Comparison of ENCODE assay signal across 18 cellular contexts in the genomic region with DNA sequence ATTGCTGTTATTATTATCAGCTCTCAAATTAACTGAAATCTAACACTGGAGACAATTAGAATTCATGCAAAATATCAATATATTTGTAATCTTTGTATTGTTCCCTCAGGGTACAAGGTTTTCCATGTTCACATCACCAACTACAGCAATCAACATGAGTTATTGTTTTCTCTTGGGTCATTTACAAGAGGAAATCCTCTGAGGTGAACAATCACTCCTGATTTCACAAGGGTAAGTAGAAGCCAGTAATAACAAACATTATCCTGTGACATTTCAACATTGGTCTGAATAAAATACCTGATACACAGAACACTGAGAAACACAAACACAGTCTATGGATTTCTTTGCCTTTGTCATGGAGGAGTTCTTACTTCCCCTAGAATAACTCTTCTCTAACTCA.
A peak's percentile ranks its signal among the peaks of the same experiment; 100 is the strongest.
DNase-seq lines count a peak whose midpoint lies in the region; ATAC-seq and TF ChIP-seq lines count a peak whose summit lies in the region.
"Had no signal": no experiment of that assay in that cellular context is flagged by ENCODE, and none has a peak within 500 bp of the region (broad histone marks: within the 10 kb centered on the region; RNA-seq: fewer than 3 reads in every experiment).

No MANE protein-coding gene starts in this region.

- H3K4me2 ChIP-seq in fibroblast of lung (ENCODE audit: extremely low read depth, insufficient read depth, low read length) = no peak overlapping the region

- no peak overlapping the region for H3K9ac ChIP-seq in fibroblast of lung (ENCODE audit: insufficient read depth, low read length)
- H3K9ac ChIP-seq: parathyroid adenoma had no signal

- no peaks in the 10 kb centered on the region for H4K20me1 ChIP-seq in fibroblast of lung (ENCODE audit: control insufficient read depth, extremely low read depth, insufficient read depth, low read length)

- TF ChIP-seq CTCF in RWPE2 (IDR thresholded peaks at IDR 0.05; ENCODE audit: poor library complexity, severe bottlenecking) (no peak), fibroblast of lung (conservative IDR thresholded peaks at IDR 0.05 in 1 of 2, IDR thresholded peaks at IDR 0.05 in 1 of 2; ENCODE audit: low read depth in 1 of 2, low read length in 2 of 2) (no peak), GM20000 (IDR thresholded peaks at IDR 0.05; ENCODE audit: extremely low read depth, missing control alignments) (no peak)

- DNase-seq in DMS53 (lab: John Stamatoyannopoulos, UW) (peak; percentile 3), DMS53 treated with DMSO at 0.1 percent for 48 hours (lab: John Stamatoyannopoulos, UW; ENCODE audit: unreplicated experiment) (no peak), RWPE2 (ENCODE audit: low spot score) (no peak), fibroblast of lung (ENCODE audit: low read depth in 2 of 2) (peak; percentile 52 to 59), skeletal muscle cell (ENCODE audit: low read depth) (peak; percentile 80), posterior cingulate gyrus (no peak), GM20000 (ENCODE audit: low spot score) (no peak)
- DNase-seq: CD4-positive, alpha-beta memory T cell; effector CD8-positive, alpha-beta T cell; NCI-H2029; NCI-H524 treated with DMSO at 0.1 percent for 48 hours; testis had no signal

- peaks cover 5% of the 10 kb centered on the region for H3K4me1 ChIP-seq in RWPE2 (ENCODE audit: insufficient read depth, poor library complexity, severe bottlenecking)
- H3K4me1 ChIP-seq in fibroblast of lung (ENCODE audit: control insufficient read depth, extremely low read depth, insufficient read depth, low read length) = peaks cover 6% of the 10 kb centered on the region
- H3K4me1 ChIP-seq: ascending aorta, parathyroid adenoma, testis had no signal

- peak; percentile 78 for ATAC-seq in RWPE2 (ENCODE audit: low read depth)
- no peak for ATAC-seq in GM21825 (IDR thresholded peaks at IDR 0.05; ENCODE audit: unreplicated experiment)
- ATAC-seq: activated T-helper 17 cell treated with anti-CD3 and anti-CD28 coated beads, Interleukin-2, amount 50 U/mL, for 72 hours had no signal

- intact Hi-C loops in posterior cingulate gyrus (cut with DNase I) = no loop called here

- H3K4me3 ChIP-seq in RWPE2 (ENCODE audit: severe bottlenecking) (no peak overlapping the region), fibroblast of lung (replicated peaks in 1 of 4; ENCODE audit: control extremely low read depth in 1 of 4, insufficient read depth in 1 of 4, low read depth in 3 of 4, low read length in 4 of 4) (no peak overlapping the region), skeletal muscle cell (ENCODE audit: low read depth, low read length) (no peak overlapping the region)
- H3K4me3 ChIP-seq: ascending aorta, testis had no signal

- H3K27ac ChIP-seq in RWPE2 (ENCODE audit: poor library complexity, severe bottlenecking) = no peak overlapping the region
- no peak overlapping the region for H3K27ac ChIP-seq in fibroblast of lung (ENCODE audit: insufficient read depth, low read length)
- H3K27ac ChIP-seq: 22Rv1, parathyroid adenoma, testis, VCaP had no signal

- H3K79me2 ChIP-seq in fibroblast of lung (ENCODE audit: control insufficient read depth, insufficient read depth, low read length) = no peaks in the 10 kb centered on the region
- H3K79me2 ChIP-seq: parathyroid adenoma had no signal

- H3K27me3 ChIP-seq in RWPE2 (ENCODE audit: insufficient read depth, poor library complexity, severe bottlenecking) (no peaks in the 10 kb centered on the region), fibroblast of lung (ENCODE audit: control insufficient read depth, insufficient read depth, low read length) (no peaks in the 10 kb centered on the region)
- H3K27me3 ChIP-seq: ascending aorta, testis had no signal

- no peak overlapping the region for H2AFZ ChIP-seq in fibroblast of lung (ENCODE audit: low read length)
- H2AFZ ChIP-seq: parathyroid adenoma had no signal

- H3K36me3 ChIP-seq in RWPE2 (ENCODE audit: low read depth) = no peaks in the 10 kb centered on the region
- no peaks in the 10 kb centered on the region for H3K36me3 ChIP-seq in fibroblast of lung (ENCODE audit: control insufficient read depth, insufficient read depth, low read length)
- H3K36me3 ChIP-seq: ascending aorta had no signal

- H3K9me3 ChIP-seq in RWPE2 (ENCODE audit: severe bottlenecking) (no peaks in the 10 kb centered on the region), fibroblast of lung (ENCODE audit: control insufficient read depth, insufficient read depth, low read depth, low read length) (no peaks in the 10 kb centered on the region)
- H3K9me3 ChIP-seq: ascending aorta, testis had no signal

Comparison
In these comparisons a context has a peak if more than half of its experiments do, and no peak if none do; other contexts are left out.
1. DNase-seq: peak in DMS53 (single experiment), fibroblast of lung (2 of 2) and skeletal muscle cell (single experiment); none in DMS53 treated with DMSO at 0.1 percent for 48 hours (single experiment), RWPE2 (single experiment), posterior cingulate gyrus (0 of 10) and GM20000 (single experiment).